Comparison of ENCODE assay signal across 10 cellular contexts in the genomic region with DNA sequence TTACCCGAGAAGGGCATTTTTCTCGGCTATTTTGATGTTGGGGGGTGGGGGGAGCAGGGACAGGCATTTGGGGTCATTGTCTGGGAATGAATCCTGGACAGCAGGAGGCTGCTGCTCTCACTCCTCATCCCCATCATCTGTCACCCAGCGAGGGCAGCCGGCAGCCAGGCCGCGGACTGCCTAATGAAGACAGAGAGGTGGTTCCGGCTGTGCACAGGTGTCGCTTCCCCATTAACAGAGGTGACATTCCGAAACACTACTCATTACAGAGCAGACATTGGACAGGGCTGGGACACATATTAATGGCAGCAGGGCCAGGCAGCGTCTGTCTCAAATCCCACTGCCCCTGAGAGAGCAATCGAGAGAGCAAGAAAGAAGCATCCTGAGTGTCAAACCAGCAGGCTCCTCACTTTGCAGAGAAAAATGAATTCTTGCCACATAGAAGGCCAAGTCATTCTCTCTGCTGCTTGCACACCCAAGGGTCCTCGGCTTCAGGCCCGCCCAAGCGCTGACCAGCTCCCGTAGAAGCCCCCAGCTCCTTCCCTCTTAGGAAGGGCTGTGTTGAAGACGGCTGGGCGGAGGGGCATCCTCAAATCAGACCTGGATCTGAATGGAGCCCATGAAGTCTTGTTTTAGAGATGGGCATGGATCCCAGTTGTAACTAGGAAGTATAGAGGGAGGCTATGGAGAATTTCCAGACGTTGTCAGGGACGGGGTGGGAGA. TPM values are rescaled to one million over a fixed set of nuclear protein-coding genes. Genes with fewer than 3 reads are reported as not detected.
DNase-seq lines count a peak whose midpoint lies in the region; TF ChIP-seq lines count a peak whose summit lies in the region.
"Had no signal": no experiment of that assay in that cellular context is flagged by ENCODE, and none has a peak within 500 bp of the region (broad histone marks: within the 10 kb centered on the region; RNA-seq: fewer than 3 reads in every experiment).

No MANE protein-coding gene starts in this region.

- intact Hi-C loops in breast epithelium (cut with DNase I; ENCODE audit: low total_unique reads): loop anchor here (5.0 kb wide), 1 partner anchor 888 kb away; no protein-coding TSS in a partner anchor

- no peaks in the 10 kb centered on the region for H3K4me1 ChIP-seq in breast epithelium
- H3K4me1 ChIP-seq in mesendoderm (ENCODE audit: control insufficient read depth, low read depth, low read length): peaks cover 3% of the 10 kb centered on the region

- no peak overlapping the region for H2AK5ac ChIP-seq in mesendoderm (ENCODE audit: low read length)

- H3K27ac Mint-ChIP-seq in activated naive CD4-positive, alpha-beta T cell treated with anti-CD3 and anti-CD28 coated beads, Interleukin-2, amount 10 ng/mL, durations not matched to agents 7 days and 5 days: no peak overlapping the region

- H3K23ac ChIP-seq in mesendoderm (ENCODE audit: low read length): no peak overlapping the region

- WGBS in mesendoderm (ENCODE audit: extremely low coverage, insufficient coverage, low lambda C conversion rate): no CpG with 5 or more reads among the region's 19 CpGs

- no peak overlapping the region for H4K5ac ChIP-seq in mesendoderm (ENCODE audit: low read length)

- no peak for DNase-seq in activated naive CD4-positive, alpha-beta T cell treated with anti-CD3 and anti-CD28 coated beads, Interleukin-2, amount 10 ng/mL, durations not matched to agents 7 days and 5 days
- DNase-seq in activated naive CD4-positive, alpha-beta T cell (lab: John Stamatoyannopoulos, UW): no peak
- DNase-seq in breast epithelium (ENCODE audit: low spot score in 2 of 2): no peak
- DNase-seq in mesendoderm: no peak
- DNase-seq in COLO668 (lab: John Stamatoyannopoulos, UW; ENCODE audit: unreplicated experiment): no peak
- DNase-seq in Kasumi-1 (lab: John Stamatoyannopoulos, UW): no peak
- no peak for DNase-seq in T-helper 9 cell
- DNase-seq: SW 1271 had no signal

- no peaks in the 10 kb centered on the region for H3K79me2 ChIP-seq in mesendoderm (ENCODE audit: control insufficient read depth, insufficient read depth, low read length)

- no peak overlapping the region for H3K4me2 ChIP-seq in mesendoderm (ENCODE audit: low read length)

- H4K8ac ChIP-seq in mesendoderm (ENCODE audit: low read depth, low read length): no peak overlapping the region

- H3K27me3 Mint-ChIP-seq in activated naive CD4-positive, alpha-beta T cell treated with anti-CD3 and anti-CD28 coated beads, Interleukin-2, amount 10 ng/mL, durations not matched to agents 7 days and 5 days: peaks cover 80% of the 10 kb centered on the region

- H3K9me3 Mint-ChIP-seq in activated naive CD4-positive, alpha-beta T cell treated with anti-CD3 and anti-CD28 coated beads, Interleukin-2, amount 10 ng/mL, durations not matched to agents 7 days and 5 days: no peaks in the 10 kb centered on the region

- H3K18ac ChIP-seq in mesendoderm (ENCODE audit: low read length): no peak overlapping the region

- no peak overlapping the region for H3K4ac ChIP-seq in mesendoderm (ENCODE audit: low read depth, low read length)

- peak overlapping the region; percentile 36 to 79 (median 55) for H3K4me3 ChIP-seq in breast epithelium
- no peak overlapping the region for H3K4me3 ChIP-seq in mesendoderm (ENCODE audit: low read length)

- no peak for TF ChIP-seq CTCF in breast epithelium (IDR thresholded peaks at IDR 0.05)

- no peaks in the 10 kb centered on the region for H3K9me3 ChIP-seq in breast epithelium

- no peak for TF ChIP-seq POLR2A in breast epithelium (IDR thresholded peaks at IDR 0.05)

- H3K79me1 ChIP-seq in mesendoderm (ENCODE audit: low read length): no peaks in the 10 kb centered on the region

- no peaks in the 10 kb centered on the region for H3K36me3 Mint-ChIP-seq in activated naive CD4-positive, alpha-beta T cell treated with anti-CD3 and anti-CD28 coated beads, Interleukin-2, amount 10 ng/mL, durations not matched to agents 7 days and 5 days

- H2BK5ac ChIP-seq in mesendoderm (ENCODE audit: low read length): no peak overlapping the region

- H3K9ac ChIP-seq in mesendoderm (ENCODE audit: low read length): peak overlapping the region; percentile 71

- no peaks in the 10 kb centered on the region for H3K27me3 ChIP-seq in breast epithelium
- peaks cover 3% of the 10 kb centered on the region for H3K27me3 ChIP-seq in mesendoderm (ENCODE audit: insufficient read depth, low read length, poor library complexity)

- peak overlapping the region; percentile 89 for H3K56ac ChIP-seq in mesendoderm (ENCODE audit: low read length)

- H2BK120ac ChIP-seq in mesendoderm (ENCODE audit: low read depth, low read length): no peak overlapping the region

- H3K4me3 Mint-ChIP-seq in activated naive CD4-positive, alpha-beta T cell treated with anti-CD3 and anti-CD28 coated beads, Interleukin-2, amount 10 ng/mL, durations not matched to agents 7 days and 5 days: peak overlapping the region; percentile 74

- no peaks in the 10 kb centered on the region for H3K36me3 ChIP-seq in breast epithelium
- no peaks in the 10 kb centered on the region for H3K36me3 ChIP-seq in mesendoderm (ENCODE audit: control insufficient read depth, insufficient read depth, low read length)

- CTCF ChIA-PET in activated naive CD4-positive, alpha-beta T cell treated with anti-CD3 and anti-CD28 coated beads, Interleukin-2, amount 10 ng/mL, durations not matched to agents 7 days and 5 days (lab: Charles Lee): interaction anchor here (0.9 to 4.2 kb wide), 13 partner anchors 8 to 156 kb away, joined by 3 to 36 read pairs (median 5); a partner anchor contains a TSS

- H3K27ac ChIP-seq in breast epithelium: no peak overlapping the region
- H3K27ac ChIP-seq in mesendoderm (ENCODE audit: low read depth, low read length): no peak overlapping the region
- peak overlapping the region; percentile 17 for H3K27ac ChIP-seq in temporal lobe (ENCODE audit: low read depth, low read length)

- H3K4me1 Mint-ChIP-seq in activated naive CD4-positive, alpha-beta T cell treated with anti-CD3 and anti-CD28 coated beads, Interleukin-2, amount 10 ng/mL, durations not matched to agents 7 days and 5 days: peaks cover 9% of the 10 kb centered on the region

- no peak overlapping the region for H2BK15ac ChIP-seq in mesendoderm (replicated peaks; ENCODE audit: low read depth)

RNA-seq across cellular contexts. Expression of a gene that starts 8.0 kb away (rescaled TPM):
- total RNA-seq in breast epithelium: 1 to 10 TPM in 1 of 3 donors, not detected in 2; 6.1 TPM
- 4.3 TPM for polyA plus RNA-seq in mesendoderm (2013, experiment 1 of 2)
- polyA plus RNA-seq in mesendoderm (2013, experiment 2 of 2): 4.4 TPM
- 5.4 TPM for total RNA-seq in temporal lobe
- polyA plus RNA-seq: BJ had no signal

RNA-seq across cellular contexts. Expression of a gene that starts 25.9 kb away (rescaled TPM):
- total RNA-seq in breast epithelium (1 to 10 TPM in 1 of 3 donors, under 1 TPM in 1, not detected in 1; 0.66 to 1.5 TPM), temporal lobe (1.5 TPM)
- 2.8 TPM for polyA plus RNA-seq in mesendoderm (2013, experiment 1 of 2)
- 2.7 TPM for polyA plus RNA-seq in mesendoderm (2013, experiment 2 of 2)
